ENCODE assay signal across 19 cellular contexts in the genomic region with DNA sequence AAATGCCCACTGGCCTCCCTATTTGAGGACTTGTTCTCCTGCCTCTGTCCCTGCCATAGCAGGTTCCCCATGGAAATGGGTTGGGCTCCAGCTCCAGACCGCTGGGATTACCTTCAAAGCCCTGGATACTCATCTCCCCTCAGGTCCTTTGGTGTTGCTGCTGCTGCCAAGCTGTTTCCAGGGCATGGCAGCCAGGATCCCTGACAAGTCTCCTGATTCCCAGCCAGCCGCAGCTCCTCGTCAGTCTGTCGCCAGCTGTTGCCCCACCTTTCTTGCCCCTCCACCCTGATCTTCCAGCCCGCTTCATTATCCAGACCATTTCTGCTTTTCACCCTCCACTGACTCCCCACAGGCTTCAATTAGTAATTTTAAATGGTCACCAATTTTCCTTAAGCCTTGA.
"Had no signal": no experiment of that assay in that cellular context is flagged by ENCODE, and none has a peak within 500 bp of the region (broad histone marks: within the 10 kb centered on the region; RNA-seq: fewer than 3 reads in every experiment).

No MANE protein-coding gene starts in this region.

- H3K4me3 Mint-ChIP-seq: activated CD4-positive, alpha-beta memory T cell treated with anti-CD3 and anti-CD28 coated beads, Interleukin-2, amount 10 ng/mL, durations not matched to agents 7 days and 5 days; activated CD4-positive, alpha-beta T cell treated with anti-CD3 and anti-CD28 coated beads for 36 hours; activated naive CD8-positive, alpha-beta T cell treated with anti-CD3 and anti-CD28 coated beads, Interleukin-2, amount 10 ng/mL, durations not matched to agents 7 days and 5 days; IgD-negative memory B cell had no signal

- H3K36me3 ChIP-seq: adrenal gland had no signal

- H3K4me3 ChIP-seq: adrenal gland had no signal

- H3K9me3 ChIP-seq: adrenal gland had no signal

- ATAC-seq: activated CD4-positive, alpha-beta T cell treated with anti-CD3 and anti-CD28 coated beads for 36 hours; PC-3 had no signal

- H3K27me3 ChIP-seq: adrenal gland had no signal

- H3K4me1 Mint-ChIP-seq: activated CD4-positive, alpha-beta T cell treated with anti-CD3 and anti-CD28 coated beads for 36 hours; activated naive CD8-positive, alpha-beta T cell treated with anti-CD3 and anti-CD28 coated beads, Interleukin-2, amount 10 ng/mL, durations not matched to agents 7 days and 5 days had no signal

- H3K9me3 Mint-ChIP-seq: activated CD4-positive, alpha-beta memory T cell treated with anti-CD3 and anti-CD28 coated beads, Interleukin-2, amount 10 ng/mL, durations not matched to agents 7 days and 5 days; activated naive CD8-positive, alpha-beta T cell treated with anti-CD3 and anti-CD28 coated beads, Interleukin-2, amount 10 ng/mL, durations not matched to agents 7 days and 5 days; IgD-negative memory B cell had no signal

- H3K36me3 Mint-ChIP-seq: activated naive CD8-positive, alpha-beta T cell treated with anti-CD3 and anti-CD28 coated beads, Interleukin-2, amount 10 ng/mL, durations not matched to agents 7 days and 5 days; IgD-negative memory B cell had no signal

- H3K4me1 ChIP-seq: adrenal gland had no signal

- DNase-seq: activated CD4-positive, alpha-beta memory T cell treated with anti-CD3 and anti-CD28 coated beads, Interleukin-2, amount 10 ng/mL, durations not matched to agents 7 days and 5 days; activated CD4-positive, alpha-beta T cell treated with anti-CD3 and anti-CD28 coated beads for 36 hours; activated CD4-positive, alpha-beta T cell treated with anti-CD3 and anti-CD28 coated beads, Interleukin-2, amount 50 U/mL, for 1 hour; activated naive CD4-positive, alpha-beta T cell treated with anti-CD3 and anti-CD28 coated beads, Interleukin-2, amount 50 U/mL, for 16 hours; activated naive CD8-positive, alpha-beta T cell treated with anti-CD3 and anti-CD28 coated beads, Interleukin-2, amount 10 ng/mL, durations not matched to agents 7 days and 5 days; activated T-cell treated with anti-CD3 and anti-CD28 coated beads for 4 hours; adrenal gland; anterior cingulate cortex; KG1; NCI-H1092; NCI-H1417; NCI-H2029 treated with DMSO at 0.1 percent for 48 hours; NCI-H526; NCI-H774; PC-3; SIG-M5; T-helper 1 cell had no signal

- H3K27ac ChIP-seq: adrenal gland, VCaP had no signal

- H3K27ac Mint-ChIP-seq: activated CD4-positive, alpha-beta memory T cell treated with anti-CD3 and anti-CD28 coated beads, Interleukin-2, amount 10 ng/mL, durations not matched to agents 7 days and 5 days; activated CD4-positive, alpha-beta T cell treated with anti-CD3 and anti-CD28 coated beads for 36 hours; activated naive CD8-positive, alpha-beta T cell treated with anti-CD3 and anti-CD28 coated beads, Interleukin-2, amount 10 ng/mL, durations not matched to agents 7 days and 5 days; IgD-negative memory B cell had no signal
